In the genomic region with DNA sequence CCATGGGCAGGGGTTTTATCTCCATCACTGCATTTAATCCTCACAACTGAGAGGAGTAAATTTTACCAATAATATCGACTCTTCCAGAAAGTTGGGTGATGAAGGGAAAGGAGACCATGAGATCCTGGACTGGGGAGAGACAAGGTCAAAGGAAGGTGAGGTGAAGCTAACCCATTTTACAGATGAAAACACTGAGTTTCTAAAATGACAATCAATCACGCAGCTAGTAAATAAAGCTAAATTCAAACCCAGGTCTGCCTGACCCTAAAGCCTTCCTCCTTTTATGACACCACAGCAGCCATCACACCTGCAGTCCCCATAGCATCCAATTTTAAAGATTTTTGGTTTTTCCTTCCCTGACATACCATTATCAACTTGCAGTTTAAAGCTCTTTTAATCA, we compare ENCODE assay signal across 9 cellular contexts.
"Had no signal": no experiment of that assay in that cellular context is flagged by ENCODE, and none has a peak within 500 bp of the region (broad histone marks: within the 10 kb centered on the region; RNA-seq: fewer than 3 reads in every experiment).

No MANE protein-coding gene starts in this region.

- FAIRE-seq: H1, HepG2 had no signal

- H3K27ac Mint-ChIP-seq: GM23338, HFFc6, IgD-negative memory B cell had no signal

- H3K36me3 ChIP-seq: HAP-1 had no signal

- H3K4me3 Mint-ChIP-seq: GM23338, HFFc6, IgD-negative memory B cell had no signal

- H3K4me1 Mint-ChIP-seq: GM23338, IgD-negative memory B cell had no signal

- H3K9me3 ChIP-seq: HAP-1 had no signal

- H3K4me2 ChIP-seq: GM23338 had no signal

- ATAC-seq: GM23338, HCT116, HepG2 had no signal

- H3K27ac ChIP-seq: HL-60 had no signal

- H3K9me3 Mint-ChIP-seq: GM23338, HFFc6 had no signal

- H3K36me3 Mint-ChIP-seq: IgD-negative memory B cell had no signal

- H3K4me3 ChIP-seq: GM23338, HAP-1 had no signal

- DNase-seq: H7, HFFc6 had no signal

- H3K4me1 ChIP-seq: HAP-1 had no signal
